ENCODE assay signal across 20 cellular contexts in genomic region chr7:107528461-107528860, GRCh38. TPM values are rescaled to one million over a fixed set of nuclear protein-coding genes. Genes with fewer than 3 reads are reported as not detected.
DNase-seq lines count a peak whose midpoint lies in the region; TF ChIP-seq lines count a peak whose summit lies in the region.
"Had no signal": no experiment of that assay in that cellular context is flagged by ENCODE, and none has a peak within 500 bp of the region (broad histone marks: within the 10 kb centered on the region; RNA-seq: fewer than 3 reads in every experiment).

No MANE protein-coding gene starts in this region.

- no peak overlapping the region for H3K27ac Mint-ChIP-seq in MCF 10A (ENCODE audit: low read depth, unreplicated experiment)
- no peak overlapping the region for H3K27ac Mint-ChIP-seq in activated CD4-positive, alpha-beta T cell treated with anti-CD3 and anti-CD28 coated beads, Interleukin-2, amount 10 ng/mL, durations not matched to agents 24 days and 14 days
- H3K27ac Mint-ChIP-seq: activated naive CD4-positive, alpha-beta T cell treated with anti-CD3 and anti-CD28 coated beads, Interleukin-2, amount 50 U/mL, for 24 hours had no signal

- no peaks in the 10 kb centered on the region for H3K9me3 ChIP-seq in breast epithelium

- no peak for TF ChIP-seq POLR2A in breast epithelium (IDR thresholded peaks at IDR 0.05)

- no peaks in the 10 kb centered on the region for H3K36me3 ChIP-seq in breast epithelium
- no peaks in the 10 kb centered on the region for H3K36me3 ChIP-seq in H7 (replicated peaks; ENCODE audit: control insufficient read depth, insufficient read depth, low read length)

- peaks cover 7% of the 10 kb centered on the region for H3K36me3 Mint-ChIP-seq in MCF 10A (ENCODE audit: insufficient read depth, unreplicated experiment)
- peaks cover 21% of the 10 kb centered on the region for H3K36me3 Mint-ChIP-seq in activated CD4-positive, alpha-beta T cell treated with anti-CD3 and anti-CD28 coated beads, Interleukin-2, amount 10 ng/mL, durations not matched to agents 24 days and 14 days (ENCODE audit: low read depth)

- no peaks in the 10 kb centered on the region for H3K4me1 Mint-ChIP-seq in MCF 10A (ENCODE audit: insufficient read depth, unreplicated experiment)
- peaks cover 3% of the 10 kb centered on the region for H3K4me1 Mint-ChIP-seq in activated CD4-positive, alpha-beta T cell treated with anti-CD3 and anti-CD28 coated beads, Interleukin-2, amount 10 ng/mL, durations not matched to agents 24 days and 14 days
- H3K4me1 Mint-ChIP-seq: neural crest cell had no signal

- no peak overlapping the region for H3K27ac ChIP-seq in breast epithelium
- H3K27ac ChIP-seq: 22Rv1, SK-N-MC had no signal

- DNase-seq in MCF 10A (ENCODE audit: unreplicated experiment): peak; percentile 8
- no peak for DNase-seq in breast epithelium (ENCODE audit: low spot score in 2 of 2)
- DNase-seq in amniotic epithelial cell (ENCODE audit: low read depth): peak; percentile 57
- peak; percentile 57 to 82 for DNase-seq in foreskin fibroblast
- DNase-seq in H7: no peak
- no peak for DNase-seq in HT-29 (ENCODE audit: low spot score)
- DNase-seq in activated CD4-positive, alpha-beta T cell treated with anti-CD3 and anti-CD28 coated beads, Interleukin-2, amount 10 ng/mL, durations not matched to agents 24 days and 14 days: no peak
- no peak for DNase-seq in NCI-H187 treated with DMSO at 0.1 percent for 48 hours (lab: John Stamatoyannopoulos, UW)
- DNase-seq: activated CD8-positive, alpha-beta memory T cell treated with anti-CD3 and anti-CD28 coated beads, Interleukin-2, amount 50 U/mL, for 4 hours; cortex of kidney; DMS53; glutamatergic neuron; Kasumi-1; left ventricle myocardium superior; NCI-H2081 treated with DMSO at 0.1 percent for 48 hours; small intestine had no signal

- CTCF ChIA-PET in MCF 10A (lab: Yijun Ruan, JAX): no interaction called here

- TF ChIP-seq CTCF in MCF 10A (IDR thresholded peaks at IDR 0.05; ENCODE audit: unreplicated experiment) (no peak), breast epithelium (IDR thresholded peaks at IDR 0.05) (no peak), foreskin fibroblast (IDR thresholded peaks at IDR 0.05; ENCODE audit: low read depth, low read length) (no peak)

- POLR2A ChIA-PET in MCF 10A (lab: Yijun Ruan, JAX): no interaction called here

- no peak overlapping the region for H3K4me3 Mint-ChIP-seq in MCF 10A (ENCODE audit: unreplicated experiment)
- H3K4me3 Mint-ChIP-seq in activated CD4-positive, alpha-beta T cell treated with anti-CD3 and anti-CD28 coated beads, Interleukin-2, amount 10 ng/mL, durations not matched to agents 24 days and 14 days: no peak overlapping the region
- H3K4me3 Mint-ChIP-seq: activated naive CD4-positive, alpha-beta T cell treated with anti-CD3 and anti-CD28 coated beads, Interleukin-2, amount 50 U/mL, for 24 hours; neural crest cell had no signal

- no peaks in the 10 kb centered on the region for H3K27me3 Mint-ChIP-seq in MCF 10A (ENCODE audit: insufficient read depth, unreplicated experiment)
- H3K27me3 Mint-ChIP-seq in activated CD4-positive, alpha-beta T cell treated with anti-CD3 and anti-CD28 coated beads, Interleukin-2, amount 10 ng/mL, durations not matched to agents 24 days and 14 days: no peaks in the 10 kb centered on the region
- H3K27me3 Mint-ChIP-seq: activated naive CD4-positive, alpha-beta T cell treated with anti-CD3 and anti-CD28 coated beads, Interleukin-2, amount 50 U/mL, for 24 hours had no signal

- H3K27me3 ChIP-seq in breast epithelium (no peaks in the 10 kb centered on the region), H7 (ENCODE audit: control insufficient read depth, insufficient read depth, low read length) (no peaks in the 10 kb centered on the region)

- no TSS peak for BruUV-seq in MCF 10A (replicated peaks; lab: Mats Ljungman, UMichigan)

- no peaks in the 10 kb centered on the region for H3K4me1 ChIP-seq in breast epithelium

- H3K9me3 Mint-ChIP-seq in MCF 10A (ENCODE audit: unreplicated experiment): no peaks in the 10 kb centered on the region
- no peaks in the 10 kb centered on the region for H3K9me3 Mint-ChIP-seq in activated CD4-positive, alpha-beta T cell treated with anti-CD3 and anti-CD28 coated beads, Interleukin-2, amount 10 ng/mL, durations not matched to agents 24 days and 14 days
- H3K9me3 Mint-ChIP-seq: activated naive CD4-positive, alpha-beta T cell treated with anti-CD3 and anti-CD28 coated beads, Interleukin-2, amount 50 U/mL, for 24 hours; neural crest cell had no signal

- H3K4me3 ChIP-seq in breast epithelium (no peak overlapping the region), foreskin fibroblast (ENCODE audit: low read depth in 1 of 2, low read length in 2 of 2) (no peak overlapping the region), H7 (ENCODE audit: insufficient read depth, low read depth, low read length) (no peak overlapping the region)
- H3K4me3 ChIP-seq: SK-N-MC had no signal

- intact Hi-C loops in MCF 10A (cut with micrococcal nuclease) (no loop called here), breast epithelium (cut with DNase I; ENCODE audit: low total_unique reads) (no loop called here)
- intact Hi-C loops in activated CD4-positive, alpha-beta T cell treated with anti-CD3 and anti-CD28 coated beads, Interleukin-2, amount 10 ng/mL, durations not matched to agents 24 days and 14 days (cut with micrococcal nuclease): no loop called here

RNA-seq across cellular contexts. Expression of gene COG5, which starts 35.3 kb away (rescaled TPM):
- 40.3 and 40.9 TPM in 2 replicates for total RNA-seq in MCF 10A (2022)
- 10 to 100 TPM; 35.2 to 61.2 (median 38.0) TPM for total RNA-seq in breast epithelium
- total RNA-seq in H7 (2014; rRNA removed; shearing (Covaris generic)): 13.5 and 18.4 TPM in 2 replicates
- total RNA-seq in HT-29 (2014; rRNA removed; shearing (Covaris generic)): 49.6 and 58.0 TPM in 2 replicates
- total RNA-seq in activated CD4-positive, alpha-beta T cell treated with anti-CD3 and anti-CD28 coated beads, Interleukin-2, amount 10 ng/mL, durations not matched to agents 24 days and 14 days: 40.9 and 43.3 TPM in 2 replicates

RNA-seq across cellular contexts. Expression of gene DUS4L, which starts 35.3 kb away (rescaled TPM):
- total RNA-seq in MCF 10A (2022): 14.5 and 16.3 TPM in 2 replicates
- total RNA-seq in breast epithelium: 10 to 100 TPM in 1 of 3 donors, 1 to 10 TPM in 2; 6.6 to 10.5 (median 9.0) TPM
- 22.9 and 28.6 TPM in 2 replicates for total RNA-seq in H7 (2014; rRNA removed; shearing (Covaris generic))
- 8.8 and 13.3 TPM in 2 replicates for total RNA-seq in HT-29 (2014; rRNA removed; shearing (Covaris generic))
- 12.9 and 14.9 TPM in 2 replicates for total RNA-seq in activated CD4-positive, alpha-beta T cell treated with anti-CD3 and anti-CD28 coated beads, Interleukin-2, amount 10 ng/mL, durations not matched to agents 24 days and 14 days

RNA-seq across cellular contexts. Expression of gene BCAP29, which starts 51.6 kb away (rescaled TPM):
- total RNA-seq in MCF 10A (2022) (61.5 and 73.4 TPM in 2 replicates), breast epithelium (100 to 1,000 TPM in 1 of 3 donors, 10 to 100 TPM in 2; 68.8 to 101 (median 78.2) TPM)
- 26.8 and 31.0 TPM in 2 replicates for total RNA-seq in H7 (2014; rRNA removed; shearing (Covaris generic))
- 8.6 and 13.9 TPM in 2 replicates for total RNA-seq in HT-29 (2014; rRNA removed; shearing (Covaris generic))
- 43.6 and 52.0 TPM in 2 replicates for total RNA-seq in activated CD4-positive, alpha-beta T cell treated with anti-CD3 and anti-CD28 coated beads, Interleukin-2, amount 10 ng/mL, durations not matched to agents 24 days and 14 days

RNA-seq across cellular contexts. Expression of gene GPR22, which starts 58.6 kb away (rescaled TPM):
- not detected in 2 replicates for total RNA-seq in MCF 10A (2022)
- not detected for total RNA-seq in breast epithelium
- total RNA-seq in H7 (2014; rRNA removed; shearing (Covaris generic)): not detected in 2 replicates
- total RNA-seq in HT-29 (2014; rRNA removed; shearing (Covaris generic)): not detected in 2 replicates
- total RNA-seq in activated CD4-positive, alpha-beta T cell treated with anti-CD3 and anti-CD28 coated beads, Interleukin-2, amount 10 ng/mL, durations not matched to agents 24 days and 14 days: not detected in 2 replicates

Comparison
In these comparisons a context has a peak if more than half of its experiments do, and no peak if none do; other contexts are left out.
1. DNase-seq: peak in MCF 10A (single experiment), amniotic epithelial cell (single experiment) and foreskin fibroblast (2 of 2); none in breast epithelium (0 of 2), H7 (single experiment), HT-29 (single experiment), activated CD4-positive, alpha-beta T cell treated with anti-CD3 and anti-CD28 coated beads, Interleukin-2, amount 10 ng/mL, durations not matched to agents 24 days and 14 days (single experiment) and NCI-H187 treated with DMSO at 0.1 percent for 48 hours (single experiment).